Comparison of ENCODE assay signal across 11 cellular contexts in the genomic region with DNA sequence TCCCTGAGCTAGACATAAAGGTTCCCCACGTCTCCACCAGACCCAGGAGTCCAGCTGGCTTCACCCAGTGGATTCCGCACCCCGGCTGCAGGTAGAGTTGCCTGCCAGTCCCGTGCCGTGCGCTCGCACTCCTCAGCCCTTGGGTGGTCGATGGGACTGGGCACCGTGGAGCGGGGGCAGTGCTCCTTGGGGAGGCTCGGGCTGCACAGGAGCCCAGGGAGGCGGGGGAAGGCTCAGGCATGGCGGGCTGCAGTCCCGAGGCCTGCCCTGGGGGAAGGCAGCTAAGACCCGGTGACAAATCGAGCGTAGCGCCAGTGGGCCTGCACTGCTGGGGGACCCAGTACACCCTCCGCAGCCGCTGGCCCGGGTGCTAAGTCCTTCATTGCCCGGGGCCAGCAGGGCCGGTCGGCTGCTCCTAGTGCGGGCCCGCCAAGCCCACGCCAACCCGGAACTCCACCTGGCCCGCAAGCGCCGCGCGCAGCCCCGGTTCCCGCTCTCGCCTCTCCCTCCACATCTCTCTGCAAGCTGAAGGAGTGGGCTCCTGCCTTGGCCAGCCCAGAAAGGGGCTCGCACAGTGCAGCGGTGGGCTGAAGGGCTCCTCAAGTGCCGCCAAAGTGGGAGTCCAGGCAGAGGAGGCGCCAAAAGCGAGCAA. TPM values are rescaled to one million over a fixed set of nuclear protein-coding genes. Genes with fewer than 3 reads are reported as not detected.
A peak's percentile ranks its signal among the peaks of the same experiment; 100 is the strongest.
DNase-seq lines count a peak whose midpoint lies in the region; ATAC-seq, FAIRE-seq and TF ChIP-seq lines count a peak whose summit lies in the region.
"Had no signal": no experiment of that assay in that cellular context is flagged by ENCODE, and none has a peak within 500 bp of the region (broad histone marks: within the 10 kb centered on the region; RNA-seq: fewer than 3 reads in every experiment).

No MANE protein-coding gene starts in this region.

- H3K9me3 ChIP-seq in endothelial cell of umbilical vein (replicated peaks; ENCODE audit: control insufficient read depth, insufficient read depth, low read length) = no peaks in the 10 kb centered on the region
- H3K9me3 ChIP-seq in parathyroid adenoma (ENCODE audit: control insufficient read depth, low read length) = no peaks in the 10 kb centered on the region

- CTCF ChIA-PET in endothelial cell of umbilical vein (lab: Charles Lee) = interaction anchor here (0.8 to 3.8 kb wide), 24 partner anchors 8 to 278 kb away, joined by 3 to 45 read pairs (median 5); partner anchors contain the start of genes TREH and UPK2

- TF ChIP-seq POLR2A in endothelial cell of umbilical vein (IDR thresholded peaks at IDR 0.05; ENCODE audit: low read depth, low read length) = no peak

- H3K27me3 ChIP-seq in endothelial cell of umbilical vein (ENCODE audit: control insufficient read depth in 2 of 2, insufficient read depth in 2 of 2, low read length in 2 of 2) (peaks cover 2 to 3% of the 10 kb centered on the region in 2 experiments), parathyroid adenoma (ENCODE audit: control insufficient read depth, insufficient read depth, low read length) (no peaks in the 10 kb centered on the region)

- H3K4me2 ChIP-seq in endothelial cell of umbilical vein (ENCODE audit: insufficient read depth, low read length) (peak overlapping the region; percentile 64), parathyroid adenoma (ENCODE audit: low read length) (no peak overlapping the region)

- H3K9ac ChIP-seq in endothelial cell of umbilical vein (replicated peaks; ENCODE audit: extremely low read depth, insufficient read depth, low read length) = no peak overlapping the region
- no peak overlapping the region for H3K9ac ChIP-seq in parathyroid adenoma

- H2AFZ ChIP-seq in endothelial cell of umbilical vein (ENCODE audit: low read depth, low read length) = peak overlapping the region; percentile 98
- H2AFZ ChIP-seq in parathyroid adenoma = peak overlapping the region; percentile 38

- intact Hi-C loops in endothelial cell of umbilical vein (cut with micrococcal nuclease) = no loop called here

- no peak for TF ChIP-seq CTCF in 22Rv1 (IDR thresholded peaks at IDR 0.05)
- TF ChIP-seq CTCF in LNCaP clone FGC (IDR thresholded peaks at IDR 0.05; ENCODE audit: control insufficient read depth, extremely low read depth, insufficient read depth) = no peak
- TF ChIP-seq CTCF in endothelial cell of umbilical vein (IDR thresholded peaks at IDR 0.05; ENCODE audit: extremely low read depth in 1 of 2, insufficient read depth in 1 of 2, low read depth in 1 of 2, low read length in 2 of 2) = no peak
- TF ChIP-seq CTCF in parathyroid adenoma (IDR thresholded peaks at IDR 0.05) = no peak

- H3K79me2 ChIP-seq in endothelial cell of umbilical vein (ENCODE audit: control insufficient read depth, insufficient read depth, low read length) (no peaks in the 10 kb centered on the region), parathyroid adenoma (no peaks in the 10 kb centered on the region)

- FAIRE-seq in endothelial cell of umbilical vein (lab: Jason Lieb, UNC) = no peak
- FAIRE-seq: islet of Langerhans had no signal

- H4K20me1 ChIP-seq in endothelial cell of umbilical vein (replicated peaks; ENCODE audit: control insufficient read depth, extremely low read depth, insufficient read depth, low read length) = no peaks in the 10 kb centered on the region

- peak overlapping the region; percentile 80 for H3K27ac ChIP-seq in 22Rv1
- no peak overlapping the region for H3K27ac ChIP-seq in endothelial cell of umbilical vein (ENCODE audit: insufficient read depth, low read depth, low read length)
- H3K27ac ChIP-seq in parathyroid adenoma = no peak overlapping the region

- H3K4me3 ChIP-seq in LNCaP clone FGC (ENCODE audit: low read depth, low read length) (peak overlapping the region; percentile 44), endothelial cell of umbilical vein (replicated peaks in 1 of 3; ENCODE audit: insufficient read depth in 1 of 3, low read depth in 1 of 3, low read length in 3 of 3) (peak overlapping the region in 1 of 3 experiments; percentile 5), parathyroid adenoma (ENCODE audit: low read depth, low read length) (no peak overlapping the region)

- DNase-seq in LNCaP clone FGC (ENCODE audit: low read depth) (no peak), endothelial cell of umbilical vein (ENCODE audit: low read depth, low spot score) (no peak), T-helper 1 cell (no peak), HuH-7.5 (ENCODE audit: low spot score) (no peak)

- dilution Hi-C loops in endothelial cell of umbilical vein (cut with MboI; ENCODE audit: extremely low pct_ligation_motif_present, low sequenced_read_pairs) = no loop called here

- no peaks in the 10 kb centered on the region for H3K36me3 ChIP-seq in endothelial cell of umbilical vein (ENCODE audit: control insufficient read depth in 2 of 2, extremely low read depth in 1 of 2, insufficient read depth in 2 of 2, low read length in 2 of 2)
- H3K36me3 ChIP-seq in parathyroid adenoma (ENCODE audit: control insufficient read depth, insufficient read depth, low read length) = no peaks in the 10 kb centered on the region

- ATAC-seq in HG02973 (IDR thresholded peaks at IDR 0.05; ENCODE audit: unreplicated experiment) (no peak), HG03460 (IDR thresholded peaks at IDR 0.05; ENCODE audit: unreplicated experiment) (no peak)

- no peaks in the 10 kb centered on the region for H3K9me1 ChIP-seq in endothelial cell of umbilical vein (replicated peaks; ENCODE audit: control insufficient read depth, extremely low read depth, insufficient read depth, low read length)

- H3K4me1 ChIP-seq in endothelial cell of umbilical vein (ENCODE audit: control insufficient read depth, extremely low read depth, insufficient read depth, low read length) (no peaks in the 10 kb centered on the region), parathyroid adenoma (no peaks in the 10 kb centered on the region)

- BruUV-seq in endothelial cell of umbilical vein (replicated peaks; lab: Mats Ljungman, UMichigan) = no TSS peak

- POLR2A ChIA-PET in endothelial cell of umbilical vein (lab: Charles Lee) = no interaction called here

TF ChIP-seq in endothelial cell of umbilical vein, 7 proteins besides CTCF, POLR2A, EP300 and RAD21:
- TF ChIP-seq MAX (IDR thresholded peaks at IDR 0.05; ENCODE audit: insufficient read depth, insufficient read length) (no peak), POLR2AphosphoS5 (IDR thresholded peaks at IDR 0.05; ENCODE audit: insufficient read depth, low read depth, low read length) (no peak), FOS (IDR thresholded peaks at IDR 0.05; ENCODE audit: borderline replicate concordance, insufficient read depth, low read length) (no peak), JUN (IDR thresholded peaks at IDR 0.05; ENCODE audit: borderline replicate concordance, insufficient read depth, insufficient read length, low read depth) (no peak), MYC (IDR thresholded peaks at IDR 0.05; ENCODE audit: low read depth, low read length) (no peak), EZH2 (IDR thresholded peaks at IDR 0.05; ENCODE audit: borderline replicate concordance, low read depth, low read length, severe bottlenecking) (no peak), GATA2 (IDR thresholded peaks at IDR 0.05; ENCODE audit: insufficient read depth, insufficient read length, low read depth, low read length) (no peak)
TF ChIP-seq in endothelial cell of umbilical vein: peak in this region for 0.

RNA-seq across cellular contexts. Expression of gene TREH, which starts 9.5 kb away (rescaled TPM):
- not detected in 2 replicates for total RNA-seq in endothelial cell of umbilical vein
- not detected in 2 replicates for polyA plus RNA-seq in endothelial cell of umbilical vein
- not detected in 2 replicates for polyA plus RNA-seq in endothelial cell of umbilical vein (2011; cell fraction: cytosol; rRNA removed)
- not detected in 2 replicates for polyA plus RNA-seq in endothelial cell of umbilical vein (2011; cell fraction: nucleus; rRNA removed)
- 0.35 and 0.56 TPM in 2 replicates for polyA plus RNA-seq in endothelial cell of umbilical vein (2012)
- polyA minus RNA-seq in endothelial cell of umbilical vein = not detected in 2 replicates
- not detected for polyA minus RNA-seq in endothelial cell of umbilical vein (2011; cell fraction: cytosol; rRNA and poly(A)+ RNA removed)
- polyA minus RNA-seq in endothelial cell of umbilical vein (2011; cell fraction: nucleus; rRNA and poly(A)+ RNA removed) = not detected in 2 replicates
- total RNA-seq: activated naive CD4-positive, alpha-beta T cell treated with anti-CD3 and anti-CD28 coated beads for 36 hours; naive thymus-derived CD8-positive, alpha-beta T cell had no signal
- polyA plus RNA-seq: naive thymus-derived CD8-positive, alpha-beta T cell had no signal
